ENCODE assay signal across 11 cellular contexts in the genomic region with DNA sequence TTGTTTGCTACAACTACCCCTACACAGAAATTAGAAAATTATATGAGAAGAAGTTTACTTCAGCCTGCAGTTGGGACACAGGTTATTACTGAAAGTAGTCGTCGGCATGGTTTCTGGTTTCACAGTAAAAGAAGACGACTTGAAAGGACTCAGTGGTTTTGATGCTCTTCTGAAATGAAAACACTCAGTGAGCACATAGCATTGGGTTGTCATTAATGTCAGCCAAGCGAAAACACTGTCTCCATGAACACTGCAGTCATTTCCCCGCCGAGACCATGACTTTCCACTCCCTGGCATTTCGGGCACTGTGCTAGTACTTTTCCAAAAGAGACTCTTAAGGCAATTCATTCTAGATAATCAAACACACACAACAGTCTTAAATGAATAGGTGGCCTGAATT.
DNase-seq lines count a peak whose midpoint lies in the region; ATAC-seq and TF ChIP-seq lines count a peak whose summit lies in the region.
"Had no signal": no experiment of that assay in that cellular context is flagged by ENCODE, and none has a peak within 500 bp of the region (broad histone marks: within the 10 kb centered on the region; RNA-seq: fewer than 3 reads in every experiment).

No MANE protein-coding gene starts in this region.

- H3K4me3 ChIP-seq in gastrocnemius medialis (no peak overlapping the region), heart right ventricle (no peak overlapping the region), brain microvascular endothelial cell (ENCODE audit: low read depth, low read length) (no peak overlapping the region)
- H3K4me3 ChIP-seq: SK-N-MC, tibial artery had no signal

- intact Hi-C loops in gastrocnemius medialis (cut with DNase I; ENCODE audit: low total_unique reads) (no loop called here), heart right ventricle (cut with DNase I) (no loop called here)

- in situ Hi-C loops in gastrocnemius medialis (cut with MboI; ENCODE audit: low sequenced_read_pairs in 4 of 4) (no loop called here), brain microvascular endothelial cell (cut with HindIII; ENCODE audit: low pct_ligation_motif_present, low sequenced_read_pairs) (no loop called here)

- no peak for TF ChIP-seq POLR2A in gastrocnemius medialis (IDR thresholded peaks at IDR 0.05)

- peak; percentile 84 for ATAC-seq in GM18867 (IDR thresholded peaks at IDR 0.05; ENCODE audit: unreplicated experiment)
- ATAC-seq in HG02852 (IDR thresholded peaks at IDR 0.05; ENCODE audit: unreplicated experiment): peak; percentile 86
- ATAC-seq in gastrocnemius medialis: peak; percentile 84 to 89
- no peak for ATAC-seq in heart right ventricle

- H3K27me3 ChIP-seq in gastrocnemius medialis (no peaks in the 10 kb centered on the region), heart right ventricle (no peaks in the 10 kb centered on the region), brain microvascular endothelial cell (replicated peaks) (no peaks in the 10 kb centered on the region)
- H3K27me3 ChIP-seq: tibial artery had no signal

- no peaks in the 10 kb centered on the region for H3K36me3 ChIP-seq in gastrocnemius medialis
- H3K36me3 ChIP-seq in heart right ventricle: peaks cover 0 to 3% (median 0%) of the 10 kb centered on the region in 9 donors
- no peaks in the 10 kb centered on the region for H3K36me3 ChIP-seq in brain microvascular endothelial cell (replicated peaks)
- H3K36me3 ChIP-seq: tibial artery had no signal

- TF ChIP-seq CTCF in gastrocnemius medialis (IDR thresholded peaks at IDR 0.05 in 4 of 5, conservative IDR thresholded peaks at IDR 0.05 in 1 of 5) (no peak), heart right ventricle (IDR thresholded peaks at IDR 0.05) (no peak), brain microvascular endothelial cell (IDR thresholded peaks at IDR 0.05; ENCODE audit: low read depth, low read length, missing control alignments) (no peak)

- H3K27ac ChIP-seq in gastrocnemius medialis (peak overlapping the region; percentile 58 to 80 (median 68)), heart right ventricle (peak overlapping the region in 1 of 10 donors; percentile 41), brain microvascular endothelial cell (no peak overlapping the region)
- H3K27ac ChIP-seq: SK-N-MC, tibial artery had no signal

- H3K4me1 ChIP-seq in gastrocnemius medialis (peaks cover 60 to 65% of the 10 kb centered on the region in 2 donors), heart right ventricle (peaks cover 0 to 24% (median 13%) of the 10 kb centered on the region in 9 donors)
- H3K4me1 ChIP-seq: tibial artery had no signal

- 96 to 97% methylated on average over 7 of the region's 7 CpGs for WGBS in heart right ventricle, 2 donors

- DNase-seq in activated CD4-positive, alpha-beta T cell treated with anti-CD3 and anti-CD28 coated beads, Interleukin-2, amount 50 U/mL, for 48 hours: peak; percentile 69 to 80
- DNase-seq in gastrocnemius medialis (no peak), heart right ventricle (no peak), T1000 (lab: John Stamatoyannopoulos, UW) (no peak), brain microvascular endothelial cell (no peak), amygdala (lab: John Stamatoyannopoulos, UW) (no peak)
- DNase-seq: DND-41, tibial artery had no signal

- H3K9me3 ChIP-seq in gastrocnemius medialis (no peaks in the 10 kb centered on the region), heart right ventricle (no peaks in the 10 kb centered on the region)
- H3K9me3 ChIP-seq: tibial artery had no signal

Comparison
In these comparisons a context has a peak if more than half of its experiments do, and no peak if none do; other contexts are left out.
1. ATAC-seq: peak in GM18867 (single experiment), HG02852 (single experiment) and gastrocnemius medialis (2 of 2); none in heart right ventricle (0 of 8).
2. DNase-seq: peak in activated CD4-positive, alpha-beta T cell treated with anti-CD3 and anti-CD28 coated beads, Interleukin-2, amount 50 U/mL, for 48 hours (2 of 2); none in gastrocnemius medialis (0 of 2), heart right ventricle (0 of 2), T1000 (single experiment), brain microvascular endothelial cell (single experiment) and amygdala (0 of 56).